ENCODE assay signal across 21 cellular contexts in the genomic region with DNA sequence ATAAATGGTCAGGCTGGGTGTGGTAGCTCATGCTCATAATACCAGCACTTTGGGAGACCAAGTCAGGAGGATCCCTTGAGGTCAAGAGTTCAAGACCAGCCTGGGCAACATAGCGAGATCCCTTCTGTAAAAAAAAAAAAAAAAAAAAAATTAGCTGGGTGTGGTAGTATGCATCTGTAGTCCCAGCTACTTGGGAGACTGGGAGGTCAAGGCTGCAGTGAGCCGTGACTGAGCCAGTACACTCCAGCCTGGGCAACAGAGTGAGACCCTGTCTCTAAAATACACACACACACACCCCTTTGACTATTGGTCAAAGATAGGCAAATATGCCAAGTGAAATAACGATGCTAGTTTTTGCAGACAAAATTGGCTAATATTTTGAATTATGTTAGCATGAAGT.
DNase-seq lines count a peak whose midpoint lies in the region; ATAC-seq, FAIRE-seq and TF ChIP-seq lines count a peak whose summit lies in the region.
"Had no signal": no experiment of that assay in that cellular context is flagged by ENCODE, and none has a peak within 500 bp of the region (broad histone marks: within the 10 kb centered on the region; RNA-seq: fewer than 3 reads in every experiment).

No MANE protein-coding gene starts in this region.

- H3K9ac ChIP-seq in astrocyte (ENCODE audit: low read length) (no peak overlapping the region), K562 (ENCODE audit: insufficient read depth in 1 of 2, low read depth in 2 of 2, low read length in 2 of 2) (no peak overlapping the region)
- H3K9ac ChIP-seq: BLaER1 had no signal

- POLR2A ChIA-PET in HEK293 (lab: Yijun Ruan, JAX) = no interaction called here
- POLR2A ChIA-PET in K562 (lab: Yijun Ruan, JAX) = interaction anchor here (1.4 kb wide), 1 partner anchor 9 kb away, joined by 6 read pairs; no protein-coding TSS in a partner anchor

- FAIRE-seq in astrocyte (lab: Jason Lieb, UNC) (no peak), K562 (lab: Jason Lieb, UNC) (no peak)
- FAIRE-seq: A204.1, GM12892, GM18507, GM19239 had no signal

- ATAC-seq in K562 = no peak
- ATAC-seq in GM18858 (IDR thresholded peaks at IDR 0.05; ENCODE audit: unreplicated experiment) = no peak
- ATAC-seq: CD8-positive, alpha-beta T cell had no signal

- WGBS in K562 (ENCODE audit: insufficient coverage, low coverage, missing lambda C conversion rate) = 100% methylated on average over 2 of the region's 3 CpGs

- peaks cover 18% of the 10 kb centered on the region for H3K36me3 Mint-ChIP-seq in astrocyte (ENCODE audit: low read depth, unreplicated experiment)
- H3K36me3 Mint-ChIP-seq in CD14-positive monocyte = no peaks in the 10 kb centered on the region
- H3K36me3 Mint-ChIP-seq: CD8-positive, alpha-beta T cell had no signal

- H3K27ac ChIP-seq in HEK293 (ENCODE audit: extremely low read depth, low read depth, low read length) = no peak overlapping the region
- H3K27ac ChIP-seq in astrocyte (ENCODE audit: low read depth, low read length) = no peak overlapping the region
- H3K27ac ChIP-seq in K562 (ENCODE audit: extremely low read depth, low read depth, low read length) = no peak overlapping the region
- H3K27ac ChIP-seq in uterus = no peak overlapping the region
- H3K27ac ChIP-seq: BLaER1 had no signal

- H3K4me3 Mint-ChIP-seq in astrocyte (ENCODE audit: unreplicated experiment) = no peak overlapping the region
- H3K4me3 Mint-ChIP-seq in CD14-positive monocyte = no peak overlapping the region
- H3K4me3 Mint-ChIP-seq: CD4-positive, alpha-beta T cell; CD8-positive, alpha-beta T cell had no signal

- H2AFZ ChIP-seq in astrocyte (ENCODE audit: low read depth, low read length) (no peak overlapping the region), K562 (ENCODE audit: low read depth, low read length) (no peak overlapping the region)

- H3K4me1 ChIP-seq in HEK293 (ENCODE audit: control insufficient read depth, insufficient read depth, low read length) (peaks cover 5% of the 10 kb centered on the region; the same call in 1 of the 2 replicates), astrocyte (ENCODE audit: insufficient read depth, low read length) (peaks cover 9% of the 10 kb centered on the region), K562 (replicated peaks in 1 of 2; ENCODE audit: control insufficient read depth in 2 of 2, insufficient read depth in 2 of 2, low read length in 2 of 2) (no peaks in the 10 kb centered on the region), uterus (no peaks in the 10 kb centered on the region)
- H3K4me1 ChIP-seq: BE2C, BLaER1 had no signal

- TF ChIP-seq RAD21 in K562 (CRISPR knock-in tag; conservative IDR thresholded peaks at IDR 0.05 in 1 of 2, IDR thresholded peaks at IDR 0.05 in 1 of 2) = no peak

- H3K36me3 ChIP-seq in HEK293 (ENCODE audit: control insufficient read depth in 2 of 2, insufficient read depth in 1 of 2, low read length in 2 of 2) (peaks cover 12 to 19% of the 10 kb centered on the region in 2 experiments; a peak in 2 of 3 replicates), astrocyte (ENCODE audit: insufficient read depth, low read length) (peaks cover 24% of the 10 kb centered on the region), K562 (ENCODE audit: control insufficient read depth, insufficient read depth, low read length) (peaks cover 60% of the 10 kb centered on the region), uterus (no peaks in the 10 kb centered on the region)
- H3K36me3 ChIP-seq: BLaER1 had no signal

- H3K9me3 Mint-ChIP-seq in astrocyte (ENCODE audit: unreplicated experiment) (no peaks in the 10 kb centered on the region), CD14-positive monocyte (no peaks in the 10 kb centered on the region)
- H3K9me3 Mint-ChIP-seq: CD4-positive, alpha-beta T cell; CD8-positive, alpha-beta T cell had no signal

- H3K9me1 ChIP-seq in K562 (ENCODE audit: control insufficient read depth, insufficient read depth, low read length) = no peaks in the 10 kb centered on the region

- in situ Hi-C loops in K562 (cut with MboI) = no loop called here

- CTCF ChIA-PET in HEK293 (lab: Yijun Ruan, JAX) (no interaction called here), K562 (lab: Yijun Ruan, JAX; ENCODE audit: low intra/inter-chr PET ratio) (no interaction called here)

- TF ChIP-seq POLR2A in K562 (conservative IDR thresholded peaks at IDR 0.05) = no peak
- no peak for TF ChIP-seq POLR2A in uterus (IDR thresholded peaks at IDR 0.05)

- BruUV-seq in K562 (replicated peaks; lab: Mats Ljungman, UMichigan) = no TSS peak

- H4K20me1 ChIP-seq in astrocyte (ENCODE audit: insufficient read depth, low read length) = peaks cover 43% of the 10 kb centered on the region
- no peaks in the 10 kb centered on the region for H4K20me1 ChIP-seq in K562 (replicated peaks; ENCODE audit: control insufficient read depth, insufficient read depth, low read length)
- H4K20me1 ChIP-seq: BLaER1 had no signal

- no peak for TF ChIP-seq EP300 in K562 (IDR thresholded peaks at IDR 0.05; ENCODE audit: low read length)

- no peaks in the 10 kb centered on the region for H3K27me3 ChIP-seq in astrocyte (ENCODE audit: insufficient read depth, low read length)
- no peaks in the 10 kb centered on the region for H3K27me3 ChIP-seq in K562 (ENCODE audit: control insufficient read depth in 2 of 2, insufficient read depth in 2 of 2, low read length in 2 of 2)
- no peaks in the 10 kb centered on the region for H3K27me3 ChIP-seq in uterus
- H3K27me3 ChIP-seq: BE2C, BLaER1 had no signal

- DNase-seq in astrocyte (ENCODE audit: low read depth) = no peak
- DNase-seq in K562 (ENCODE audit: extremely low read depth in 1 of 4, low spot score in 3 of 4) = no peak
- no peak for DNase-seq in CD14-positive monocyte (ENCODE audit: low spot score)
- DNase-seq in uterus = no peak
- DNase-seq: 8988T; ACHN; BE2C; C1 segment of cervical spinal cord; Caco-2; Calu3; CD4-positive, alpha-beta T cell; CD8-positive, alpha-beta T cell; DMS79 treated with DMSO at 0.1 percent for 48 hours; GF-D8 had no signal

- peaks cover 73% of the 10 kb centered on the region for H3K79me2 ChIP-seq in astrocyte (ENCODE audit: insufficient read depth, low read length)
- H3K79me2 ChIP-seq in K562 (ENCODE audit: control insufficient read depth, insufficient read depth, low read length) = peaks cover 17% of the 10 kb centered on the region; the same call in 2 of the 3 replicates

- H3K4me2 ChIP-seq in astrocyte (ENCODE audit: low read length) (no peak overlapping the region), K562 (ENCODE audit: insufficient read depth, low read length) (no peak overlapping the region)
- H3K4me2 ChIP-seq: BLaER1 had no signal

- H3K9me3 ChIP-seq in HEK293 (ENCODE audit: control insufficient read depth, insufficient read depth, low read depth, low read length) (no peaks in the 10 kb centered on the region), astrocyte (ENCODE audit: insufficient read depth, low read depth, low read length) (no peaks in the 10 kb centered on the region), K562 (replicated peaks; ENCODE audit: control insufficient read depth, insufficient read depth, low read depth, low read length) (no peaks in the 10 kb centered on the region), uterus (no peaks in the 10 kb centered on the region)
- H3K9me3 ChIP-seq: BE2C, BLaER1, Caco-2 had no signal

- H3K27me3 Mint-ChIP-seq in astrocyte (ENCODE audit: low read depth, unreplicated experiment) (no peaks in the 10 kb centered on the region), CD14-positive monocyte (ENCODE audit: low read depth in 3 of 3) (peaks cover 1 to 3% (median 2%) of the 10 kb centered on the region in 3 donors)
- H3K27me3 Mint-ChIP-seq: CD4-positive, alpha-beta T cell had no signal

- peak overlapping the region; percentile 18 for H3K27ac Mint-ChIP-seq in astrocyte (ENCODE audit: unreplicated experiment)
- H3K27ac Mint-ChIP-seq in CD14-positive monocyte = no peak overlapping the region
- H3K27ac Mint-ChIP-seq: CD4-positive, alpha-beta T cell; CD8-positive, alpha-beta T cell had no signal

- intact Hi-C loops in K562 (cut with micrococcal nuclease) (no loop called here), CD14-positive monocyte (cut with micrococcal nuclease) (no loop called here), uterus (cut with DNase I; ENCODE audit: low total_unique reads) (no loop called here)

- H3K4me1 Mint-ChIP-seq in astrocyte (ENCODE audit: low read depth, unreplicated experiment) (peaks cover 26% of the 10 kb centered on the region), CD14-positive monocyte (no peaks in the 10 kb centered on the region)

- H3K4me3 ChIP-seq in HEK293 (ENCODE audit: low read depth, low read length) (no peak overlapping the region), astrocyte (ENCODE audit: insufficient read depth, low read depth, low read length) (no peak overlapping the region), K562 (no peak overlapping the region), uterus (no peak overlapping the region)
- H3K4me3 ChIP-seq: BLaER1 had no signal

- TF ChIP-seq CTCF in HEK293 (tag by site-specific recombination; IDR thresholded peaks at IDR 0.05) (no peak), astrocyte (IDR thresholded peaks at IDR 0.05; ENCODE audit: insufficient read depth, low read depth, low read length) (no peak), K562 (IDR thresholded peaks at IDR 0.05 in 2 of 3, conservative IDR thresholded peaks at IDR 0.05 in 1 of 3; ENCODE audit: insufficient read depth in 2 of 3, low read depth in 1 of 3, low read length in 3 of 3) (no peak), CD14-positive monocyte (IDR thresholded peaks at IDR 0.05) (no peak), uterus (IDR thresholded peaks at IDR 0.05) (no peak)

TF ChIP-seq in HEK293, 187 proteins besides CTCF, POLR2A, EP300 and RAD21 (continues in another document):
- no peak for TF ChIP-seq ZNF433 (tag by site-specific recombination; IDR thresholded peaks at IDR 0.05; ENCODE audit: low read depth)
- TF ChIP-seq ZNF555 (tag by site-specific recombination; conservative IDR thresholded peaks at IDR 0.05) = no peak

TF ChIP-seq in K562, 482 proteins besides CTCF, POLR2A, EP300 and RAD21:
- TF ChIP-seq ZNF121 (CRISPR knock-in tag; conservative IDR thresholded peaks at IDR 0.05) (peak; percentile 72), ZBED1 (IDR thresholded peaks at IDR 0.05) (no peak), ASH1L (IDR thresholded peaks at IDR 0.05; ENCODE audit: borderline replicate concordance, low read depth, partially characterized antibody) (no peak)
